ENCODE assay signal across 4 cellular contexts in the genomic region with DNA sequence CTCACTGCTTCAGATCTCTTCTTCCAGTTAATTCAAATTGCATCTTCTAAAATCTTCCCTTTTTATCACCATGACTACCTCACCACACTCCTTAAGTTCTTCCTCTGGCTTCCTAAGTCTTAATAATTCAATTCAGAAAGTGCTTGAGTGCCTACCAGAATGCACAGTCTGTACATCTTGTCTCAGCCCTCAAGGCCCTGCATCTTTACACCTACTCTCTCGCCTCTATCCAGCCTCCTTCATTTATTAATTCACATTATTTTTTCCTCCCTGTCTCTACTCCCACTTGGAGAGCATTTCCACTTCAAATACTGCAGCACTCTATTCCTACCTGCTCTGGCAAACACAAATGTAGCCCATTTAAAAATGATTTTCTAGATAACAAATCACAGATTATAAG.
"Had no signal": no experiment of that assay in that cellular context is flagged by ENCODE, and none has a peak within 500 bp of the region (broad histone marks: within the 10 kb centered on the region; RNA-seq: fewer than 3 reads in every experiment).

No MANE protein-coding gene starts in this region.

- ATAC-seq: GM23338 had no signal

- H3K4me3 ChIP-seq: GM23338 had no signal

- H3K4me3 Mint-ChIP-seq: GM23338, H9 had no signal

- DNase-seq: H9, HCEC 1CT, IMR-90 had no signal

- H2AFZ ChIP-seq: GM23338 had no signal

- H3K27ac Mint-ChIP-seq: GM23338, H9 had no signal

- H3K9me3 Mint-ChIP-seq: GM23338, H9 had no signal

- H3K4me2 ChIP-seq: GM23338 had no signal
